In genomic region chr3:46659285-46659684, GRCh38 we compare ENCODE assay signal across 1 cellular context.
TF ChIP-seq lines count a peak whose summit lies in the region.

No MANE protein-coding gene starts in this region.

TF ChIP-seq in H1, 55 proteins besides CTCF, POLR2A, EP300 and RAD21:
- TF ChIP-seq NRF1 (IDR thresholded peaks at IDR 0.05; ENCODE audit: low read depth, low read length) (no peak), ZNF274 (IDR thresholded peaks at IDR 0.05; ENCODE audit: borderline replicate concordance, extremely low read depth, low read length) (no peak), CHD7 (IDR thresholded peaks at IDR 0.05; ENCODE audit: insufficient replicate concordance, low read length) (no peak), SRF (IDR thresholded peaks at IDR 0.05; ENCODE audit: low read depth, low read length) (no peak), MAX (IDR thresholded peaks at IDR 0.05) (no peak), CREB1 (IDR thresholded peaks at IDR 0.05) (no peak), TEAD4 (IDR thresholded peaks at IDR 0.05; ENCODE audit: low read depth, low read length) (no peak), EZH2 (IDR thresholded peaks at IDR 0.05; ENCODE audit: low read depth, low read length, severe bottlenecking) (no peak), E2F6 (IDR thresholded peaks at IDR 0.05) (no peak), SAP30 (IDR thresholded peaks at IDR 0.05; ENCODE audit: insufficient read depth, insufficient replicate concordance, low read length) (no peak), ATF3 (IDR thresholded peaks at IDR 0.05; ENCODE audit: insufficient read depth, low read depth, low read length) (no peak), KDM4A (IDR thresholded peaks at IDR 0.05; ENCODE audit: low read depth, low read length, severe bottlenecking) (no peak), HDAC6 (IDR thresholded peaks at IDR 0.05; ENCODE audit: low read depth, low read length) (no peak), TBP (IDR thresholded peaks at IDR 0.05; ENCODE audit: low read depth, low read length) (no peak)
TF ChIP-seq in H1: peak in this region for 0.
